20 cellular contexts compared by ENCODE assay signal in genomic region chr22:35149149-35149548, GRCh38.
"Had no signal": no experiment of that assay in that cellular context is flagged by ENCODE, and none has a peak within 500 bp of the region (broad histone marks: within the 10 kb centered on the region; RNA-seq: fewer than 3 reads in every experiment).

No MANE protein-coding gene starts in this region.

- H3K4me3 ChIP-seq: gastrocnemius medialis, left ventricle myocardium inferior, lung, mucosa of descending colon had no signal

- DNase-seq: activated CD4-positive, alpha-beta T cell treated with anti-CD3 and anti-CD28 coated beads for 1 hour; activated CD4-positive, alpha-beta T cell treated with anti-CD3 and anti-CD28 coated beads, Interleukin-2, amount 50 U/mL, for 1 hour; activated CD8-positive, alpha-beta T cell treated with anti-CD3 and anti-CD28 coated beads for 36 hours; activated gamma-delta T cell treated with Interleukin-2 at 50 U/mL for 16 hours; activated naive CD4-positive, alpha-beta T cell treated with anti-CD3 and anti-CD28 coated beads, Interleukin-2, amount 50 U/mL, for 16 hours; activated T-cell treated with anti-CD3 and anti-CD28 coated beads, Interleukin-2, amount 50 U/mL, for 4 hours; amygdala; caudate nucleus; cortex of kidney; effector memory CD8-positive, alpha-beta T cell; erythroblast; gastrocnemius medialis; glutamatergic neuron; left ventricle myocardium inferior; mucosa of descending colon; right cardiac atrium; stimulated activated CD4-positive, alpha-beta T cell treated with anti-CD3 and anti-CD28 coated beads, Interleukin-2, amount 100 ng/mL, for 48 hours; stimulated activated naive CD8-positive, alpha-beta T cell treated with anti-CD3 and anti-CD28 coated beads, Interleukin-15, Interleukin-2, amounts not matched to agents 100 U/mL and 50 U/mL, for 24 hours had no signal

- H3K4me1 ChIP-seq: gastrocnemius medialis had no signal

- H3K9me3 ChIP-seq: gastrocnemius medialis, left ventricle myocardium inferior, mucosa of descending colon had no signal

- H3K27ac ChIP-seq: gastrocnemius medialis, left ventricle myocardium inferior had no signal

- FAIRE-seq: islet of Langerhans had no signal

- H3K36me3 ChIP-seq: gastrocnemius medialis, left ventricle myocardium inferior had no signal
